ENCODE assay signal across 28 cellular contexts in the genomic region with DNA sequence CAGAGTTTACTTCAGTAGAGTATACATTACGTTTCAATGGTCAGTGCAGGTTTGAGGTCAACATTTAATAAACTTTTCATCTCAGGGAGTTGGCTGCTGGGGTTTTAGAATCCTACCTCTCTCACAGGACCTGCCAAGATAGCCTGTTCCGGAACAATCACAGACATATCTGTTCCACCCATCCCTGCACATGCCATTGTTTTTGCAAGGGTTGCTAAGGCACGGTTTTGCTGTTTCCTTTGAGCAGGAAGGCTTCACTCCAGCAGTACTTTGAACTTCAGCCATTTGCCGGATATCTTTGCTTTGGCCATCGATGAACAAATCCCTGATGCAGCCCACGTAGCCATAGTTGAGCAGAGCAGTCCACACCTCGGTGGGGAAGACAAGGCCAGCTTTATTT.
"Had no signal": no experiment of that assay in that cellular context is flagged by ENCODE, and none has a peak within 500 bp of the region (broad histone marks: within the 10 kb centered on the region; RNA-seq: fewer than 3 reads in every experiment).

No MANE protein-coding gene starts in this region.

- H3K36me3 ChIP-seq: spleen, thoracic aorta, vagina had no signal

- H3K36me3 Mint-ChIP-seq: activated CD4-positive, alpha-beta memory T cell treated with anti-CD3 and anti-CD28 coated beads for 36 hours; activated naive CD4-positive, alpha-beta T cell treated with anti-CD3 and anti-CD28 coated beads, Interleukin-2, amount 10 ng/mL, durations not matched to agents 7 days and 5 days; type B pancreatic cell had no signal

- H3K4me1 Mint-ChIP-seq: activated naive CD4-positive, alpha-beta T cell treated with anti-CD3 and anti-CD28 coated beads, Interleukin-2, amount 10 ng/mL, durations not matched to agents 7 days and 5 days; nephron progenitor cell had no signal

- H3K27me3 Mint-ChIP-seq: activated CD4-positive, alpha-beta memory T cell treated with anti-CD3 and anti-CD28 coated beads for 36 hours; activated naive CD4-positive, alpha-beta T cell treated with anti-CD3 and anti-CD28 coated beads, Interleukin-2, amount 10 ng/mL, durations not matched to agents 7 days and 5 days had no signal

- H3K27me3 ChIP-seq: vagina had no signal

- H3K4me1 ChIP-seq: parathyroid adenoma, spleen, vagina had no signal

- FAIRE-seq: colon, endothelial cell of umbilical vein, frontal cortex had no signal

- ATAC-seq: activated T-cell treated with anti-CD3 and anti-CD28 coated beads, Interleukin-2, amount 50 U/mL, for 72 hours; esophagus mucosa; left colon had no signal

- H3K9me3 ChIP-seq: spleen, thoracic aorta, vagina had no signal

- H3K4me3 Mint-ChIP-seq: activated CD4-positive, alpha-beta memory T cell treated with anti-CD3 and anti-CD28 coated beads for 36 hours; activated naive CD4-positive, alpha-beta T cell treated with anti-CD3 and anti-CD28 coated beads, Interleukin-2, amount 10 ng/mL, durations not matched to agents 7 days and 5 days; activated T-cell treated with anti-CD3 and anti-CD28 coated beads, Interleukin-2, amount 50 U/mL, for 72 hours; nephron progenitor cell; T-helper 1 cell treated with Interleukin-12 subunit alpha and Interleukin-12 subunit beta and Interleukin-4 antibody, amounts not matched to agents 30 μg/mL and 1 μg/mL, for 36 hours; type B pancreatic cell had no signal

- H3K27ac ChIP-seq: parathyroid adenoma, spleen, thoracic aorta, vagina had no signal

- H3K4me3 ChIP-seq: lung, spleen, thoracic aorta, vagina had no signal

- DNase-seq: activated CD4-positive, alpha-beta memory T cell treated with anti-CD3 and anti-CD28 coated beads for 36 hours; activated CD4-positive, alpha-beta T cell treated with anti-CD3 and anti-CD28 coated beads for 4 hours; activated CD4-positive, CD25-positive, alpha-beta regulatory T cell; activated effector memory CD4-positive, alpha-beta T cell treated with Interleukin-2 at 50 U/mL for 16 hours; activated naive CD4-positive, alpha-beta T cell treated with anti-CD3 and anti-CD28 coated beads, Interleukin-2, amount 10 ng/mL, durations not matched to agents 7 days and 5 days; activated T-cell treated with anti-CD3 and anti-CD28 coated beads, Interleukin-2, amount 50 U/mL, for 72 hours; amygdala; central memory CD4-positive, alpha-beta T cell; effector memory CD4-positive, alpha-beta T cell; hippocampal formation; islet precursor cell; left colon; midbrain; nephron progenitor cell; spleen; stimulated activated CD4-positive, alpha-beta T cell treated with anti-CD3 and anti-CD28 coated beads, Interleukin-4, amount 100 ng/mL, for 1 hour; stimulated activated naive CD4-positive, alpha-beta T cell; T1000 had no signal

- H3K27ac Mint-ChIP-seq: activated CD4-positive, alpha-beta memory T cell treated with anti-CD3 and anti-CD28 coated beads for 36 hours; activated naive CD4-positive, alpha-beta T cell treated with anti-CD3 and anti-CD28 coated beads, Interleukin-2, amount 10 ng/mL, durations not matched to agents 7 days and 5 days; activated T-cell treated with anti-CD3 and anti-CD28 coated beads, Interleukin-2, amount 50 U/mL, for 72 hours; nephron progenitor cell; T-helper 1 cell treated with Interleukin-12 subunit alpha and Interleukin-12 subunit beta and Interleukin-4 antibody, amounts not matched to agents 30 μg/mL and 1 μg/mL, for 36 hours; type B pancreatic cell had no signal

- H3K9me3 Mint-ChIP-seq: activated CD4-positive, alpha-beta memory T cell treated with anti-CD3 and anti-CD28 coated beads for 36 hours; activated naive CD4-positive, alpha-beta T cell treated with anti-CD3 and anti-CD28 coated beads, Interleukin-2, amount 10 ng/mL, durations not matched to agents 7 days and 5 days; activated T-cell treated with anti-CD3 and anti-CD28 coated beads, Interleukin-2, amount 50 U/mL, for 72 hours; nephron progenitor cell; T-helper 1 cell treated with Interleukin-12 subunit alpha and Interleukin-12 subunit beta and Interleukin-4 antibody, amounts not matched to agents 30 μg/mL and 1 μg/mL, for 36 hours; type B pancreatic cell had no signal
